27 cellular contexts compared by ENCODE assay signal in the genomic region with DNA sequence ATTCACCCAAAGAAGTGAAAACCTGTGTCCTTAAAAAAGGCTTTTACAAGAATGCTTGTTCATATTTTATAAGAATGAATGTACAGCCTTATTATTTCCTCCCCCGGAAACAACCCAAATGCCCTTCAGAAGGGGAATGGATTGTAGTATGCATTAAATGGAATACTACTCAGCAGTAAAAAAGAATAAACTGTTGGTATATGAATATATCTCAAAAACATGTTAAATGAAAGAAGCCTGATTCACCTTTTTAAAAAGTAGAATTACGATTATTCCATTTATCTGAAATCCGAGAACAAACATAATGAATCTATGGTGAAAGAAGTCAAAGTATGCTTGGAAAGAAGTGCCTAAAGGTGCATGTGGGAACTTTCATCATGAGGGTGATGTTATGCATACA.
"Had no signal": no experiment of that assay in that cellular context is flagged by ENCODE, and none has a peak within 500 bp of the region (broad histone marks: within the 10 kb centered on the region; RNA-seq: fewer than 3 reads in every experiment).

No MANE protein-coding gene starts in this region.

- H2AFZ ChIP-seq: neural progenitor cell, parathyroid adenoma had no signal

- H3K9me3 ChIP-seq: ovary, right lobe of liver, sigmoid colon, suprapubic skin, testis, tibial artery, transverse colon, upper lobe of right lung, uterus had no signal

- ATAC-seq: natural killer cell; psoas muscle; right cardiac atrium; right lobe of liver; stimulated activated memory B cell treated with anti-CD40 and anti-IgM and Interleukin-4, amounts not matched to agents 10 μg/mL and 1 μg/mL and 100 μg/mL, for 72 hours; stimulated activated naive CD8-positive, alpha-beta T cell treated with anti-CD3 and anti-CD28 coated beads, Interleukin-15, amount 100 ng/mL, for 72 hours; stimulated activated naive CD8-positive, alpha-beta T cell treated with anti-CD3 and anti-CD28 coated beads, Interleukin-15, Interleukin-2, amounts not matched to agents 100 U/mL and 50 U/mL, for 24 hours; upper lobe of right lung had no signal

- FAIRE-seq: small intestine had no signal

- H3K27ac ChIP-seq: neural progenitor cell, ovary, parathyroid adenoma, psoas muscle, right lobe of liver, sigmoid colon, suprapubic skin, testis, tibial artery, transverse colon, upper lobe of right lung, uterus had no signal

- H3K36me3 ChIP-seq: neural progenitor cell, ovary, right lobe of liver, sigmoid colon, suprapubic skin, tibial artery, transverse colon, upper lobe of right lung, uterus had no signal

- DNase-seq: natural killer cell; occipital lobe; ovary; posterior cingulate gyrus; psoas muscle; right cardiac atrium; right lobe of liver; sigmoid colon; small intestine; stimulated activated CD4-positive, alpha-beta T cell treated with anti-CD3 and anti-CD28 coated beads, Interleukin-15, amount 100 ng/mL, for 24 hours; stimulated activated CD4-positive, alpha-beta T cell treated with anti-CD3 and anti-CD28 coated beads, Interleukin-2, amount 100 ng/mL, for 24 hours; stimulated activated CD4-positive, alpha-beta T cell treated with anti-CD3 and anti-CD28 coated beads, Interleukin-2, amount 100 ng/mL, for 48 hours; stimulated activated CD4-positive, alpha-beta T cell treated with anti-CD3 and anti-CD28 coated beads, Interleukin-4, amount 100 ng/mL, for 24 hours; stimulated activated CD8-positive, alpha-beta memory T cell treated with anti-CD3 and anti-CD28 coated beads, Interleukin-4, amount 100 ng/mL, for 48 hours; stimulated activated naive CD4-positive, alpha-beta T cell; stimulated activated naive CD8-positive, alpha-beta T cell treated with anti-CD3 and anti-CD28 coated beads, Interleukin-15, amount 100 ng/mL, for 72 hours; stimulated activated naive CD8-positive, alpha-beta T cell treated with anti-CD3 and anti-CD28 coated beads, Interleukin-15, Interleukin-2, amounts not matched to agents 100 U/mL and 50 U/mL, for 24 hours; substantia nigra; testis; tibial artery; transverse colon; upper lobe of right lung; uterus had no signal

- H3K4me3 ChIP-seq: neural progenitor cell, ovary, psoas muscle, right lobe of liver, sigmoid colon, suprapubic skin, testis, tibial artery, transverse colon, upper lobe of right lung, uterus had no signal

- H3K4me1 ChIP-seq: neural progenitor cell, testis had no signal

- H3K4me2 ChIP-seq: neural progenitor cell had no signal

- H3K27me3 ChIP-seq: neural progenitor cell, ovary, right lobe of liver, sigmoid colon, suprapubic skin, testis, tibial artery, transverse colon, upper lobe of right lung, uterus had no signal

- H3K9ac ChIP-seq: neural progenitor cell, parathyroid adenoma had no signal
